In the genomic region with DNA sequence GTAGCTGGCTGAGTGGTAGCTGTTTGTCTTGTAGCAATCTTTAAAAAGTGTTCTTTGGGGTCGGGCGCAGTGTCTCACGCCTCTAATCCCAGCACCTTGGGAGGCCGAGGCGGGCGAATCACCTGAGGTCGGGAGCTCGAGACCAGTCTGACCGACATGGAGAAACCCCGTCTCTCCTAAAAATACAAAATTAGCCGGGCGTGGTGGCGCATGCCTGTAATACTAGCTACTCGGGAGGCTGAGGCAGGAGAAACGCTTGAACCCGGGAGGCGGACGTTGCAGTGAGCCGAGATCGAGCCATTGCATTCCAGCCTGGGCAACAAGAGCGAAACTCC, we compare ENCODE assay signal across 8 cellular contexts. TPM values are rescaled to one million over a fixed set of nuclear protein-coding genes. Genes with fewer than 3 reads are reported as not detected.
DNase-seq lines count a peak whose midpoint lies in the region; ATAC-seq and TF ChIP-seq lines count a peak whose summit lies in the region.
"Not testable (repeated sequence)": the region's sequence is repeated elsewhere in the genome, so short reads cannot be mapped to it uniquely, and the experiment has no call there.

No MANE protein-coding gene starts in this region.

- not testable (repeated sequence) for H3K36me3 ChIP-seq in OCI-LY3 (replicated peaks; ENCODE audit: low read depth, low read length); left lung; aorta (ENCODE audit: control insufficient read depth in 1 of 2, insufficient read depth in 2 of 2, low read length in 1 of 2)

- H3K27me3 Mint-ChIP-seq in activated naive CD4-positive, alpha-beta T cell treated with anti-CD3 and anti-CD28 coated beads, Interleukin-2, amount 10 ng/mL, durations not matched to agents 7 days and 5 days; endothelial cell (ENCODE audit: unreplicated experiment); progenitor cell of endocrine pancreas: not testable (repeated sequence)

- DNase-seq in activated naive CD4-positive, alpha-beta T cell treated with anti-CD3 and anti-CD28 coated beads, Interleukin-2, amount 10 ng/mL, durations not matched to agents 7 days and 5 days; endothelial cell (ENCODE audit: low spot score); progenitor cell of endocrine pancreas (ENCODE audit: low spot score, unreplicated experiment): not testable (repeated sequence)
- DNase-seq in left lung = peak; percentile 33 to 79
- DNase-seq in aorta = peak in 1 of 2 donors; percentile 78

- H3K79me2 ChIP-seq in OCI-LY3 (ENCODE audit: low read length) = peaks cover 52% of the 10 kb centered on the region

- TF ChIP-seq CTCF in OCI-LY3 (IDR thresholded peaks at IDR 0.05; ENCODE audit: low read depth, low read length); endothelial cell (IDR thresholded peaks at IDR 0.05; ENCODE audit: unreplicated experiment); left lung (IDR thresholded peaks at IDR 0.05); progenitor cell of endocrine pancreas (IDR thresholded peaks at IDR 0.05; ENCODE audit: unreplicated experiment): not testable (repeated sequence)

- H4K20me1 ChIP-seq in OCI-LY3 (ENCODE audit: insufficient read depth, low read length) = peaks cover 11% of the 10 kb centered on the region; the same call in 1 of the 2 replicates

- H3K9me3 Mint-ChIP-seq in activated naive CD4-positive, alpha-beta T cell treated with anti-CD3 and anti-CD28 coated beads, Interleukin-2, amount 10 ng/mL, durations not matched to agents 7 days and 5 days; endothelial cell (ENCODE audit: unreplicated experiment); progenitor cell of endocrine pancreas (ENCODE audit: low read depth): not testable (repeated sequence)

- 0 to 2% methylated on average over 21 of the region's 21 CpGs for WGBS in aorta, 2 donors

- peak overlapping the region; percentile 82 for H3K9ac ChIP-seq in OCI-LY3 (ENCODE audit: low read length)

- H3K4me1 Mint-ChIP-seq in activated naive CD4-positive, alpha-beta T cell treated with anti-CD3 and anti-CD28 coated beads, Interleukin-2, amount 10 ng/mL, durations not matched to agents 7 days and 5 days = peaks cover 65% of the 10 kb centered on the region
- H3K4me1 Mint-ChIP-seq in endothelial cell (ENCODE audit: unreplicated experiment) (peaks cover 57% of the 10 kb centered on the region), progenitor cell of endocrine pancreas (ENCODE audit: low read depth) (peaks cover 36% of the 10 kb centered on the region)

- H3K4me3 Mint-ChIP-seq in activated naive CD4-positive, alpha-beta T cell treated with anti-CD3 and anti-CD28 coated beads, Interleukin-2, amount 10 ng/mL, durations not matched to agents 7 days and 5 days = peak overlapping the region; percentile 91
- H3K4me3 Mint-ChIP-seq in endothelial cell (ENCODE audit: unreplicated experiment) (peak overlapping the region; percentile 98), progenitor cell of endocrine pancreas (ENCODE audit: low read depth) (peak overlapping the region; percentile 89)

- peak overlapping the region; percentile 66; the same call in 1 of the 2 replicates for H2AFZ ChIP-seq in OCI-LY3 (ENCODE audit: low read depth, low read length)

- H3K9me3 ChIP-seq in OCI-LY3 (ENCODE audit: insufficient read depth, low read length); left lung; aorta (ENCODE audit: control insufficient read depth, low read length): not testable (repeated sequence)

- not testable (repeated sequence) for H3K27me3 ChIP-seq in OCI-LY3 (ENCODE audit: low read depth, low read length); left lung; aorta (ENCODE audit: control insufficient read depth in 1 of 2, insufficient read depth in 2 of 2, low read length in 1 of 2)

- H3K4me1 ChIP-seq in OCI-LY3 (ENCODE audit: low read length) (peaks cover 43% of the 10 kb centered on the region), left lung (peaks cover 12 to 48% of the 10 kb centered on the region in 2 donors)
- not testable (repeated sequence) for H3K4me1 ChIP-seq in aorta (ENCODE audit: control insufficient read depth in 1 of 2, insufficient read depth in 2 of 2, low read length in 2 of 2)

- CTCF ChIA-PET in activated naive CD4-positive, alpha-beta T cell treated with anti-CD3 and anti-CD28 coated beads, Interleukin-2, amount 10 ng/mL, durations not matched to agents 7 days and 5 days (lab: Charles Lee) = interaction anchor here (0.8 to 3.3 kb wide), 10 partner anchors 15 to 269 kb away, joined by 3 to 28 read pairs (median 4); partner anchors contain the start of genes CASP10 and NIF3L1

- intact Hi-C loops in left lung (cut with DNase I) = not testable (repeated sequence)
- intact Hi-C loops in aorta (cut with DNase I) = loop anchor here in 1 of 2 donors (10.0 kb wide), 1 partner anchor 249 kb away; no protein-coding TSS in a partner anchor

- H3K36me3 Mint-ChIP-seq in activated naive CD4-positive, alpha-beta T cell treated with anti-CD3 and anti-CD28 coated beads, Interleukin-2, amount 10 ng/mL, durations not matched to agents 7 days and 5 days = peaks cover 26% of the 10 kb centered on the region
- H3K36me3 Mint-ChIP-seq in endothelial cell (ENCODE audit: low read depth, unreplicated experiment) = peaks cover 19% of the 10 kb centered on the region
- not testable (repeated sequence) for H3K36me3 Mint-ChIP-seq in progenitor cell of endocrine pancreas (ENCODE audit: insufficient read depth)

- peak overlapping the region; percentile 85 for H3K4me3 ChIP-seq in OCI-LY3 (ENCODE audit: low read length)
- H3K4me3 ChIP-seq in left lung = peak overlapping the region; percentile 76 to 99
- peak overlapping the region; percentile 40 to 66 for H3K4me3 ChIP-seq in aorta (ENCODE audit: low read length in 2 of 2)

- peak overlapping the region; percentile 92 for H3K27ac Mint-ChIP-seq in activated naive CD4-positive, alpha-beta T cell treated with anti-CD3 and anti-CD28 coated beads, Interleukin-2, amount 10 ng/mL, durations not matched to agents 7 days and 5 days
- H3K27ac Mint-ChIP-seq in endothelial cell (ENCODE audit: unreplicated experiment) (peak overlapping the region; percentile 93), progenitor cell of endocrine pancreas (peak overlapping the region; percentile 100)

- H3K4me2 ChIP-seq in OCI-LY3 (ENCODE audit: low read length) = peak overlapping the region; percentile 78

- H3K27ac ChIP-seq in OCI-LY3 (ENCODE audit: low read length) (peak overlapping the region; percentile 31; the same call in 1 of the 2 replicates), left lung (peak overlapping the region; percentile 85 to 88), aorta (ENCODE audit: low read depth in 1 of 2, low read length in 2 of 2) (peak overlapping the region in 1 of 2 donors; percentile 66)

- ATAC-seq in GM18517 (IDR thresholded peaks at IDR 0.05; ENCODE audit: unreplicated experiment) (peak; percentile 1), HG02642 (IDR thresholded peaks at IDR 0.05; ENCODE audit: poor library complexity, unreplicated experiment) (peak; percentile 10), left lung (peak; percentile 1)
- ATAC-seq in aorta (ENCODE audit: low FRiP score) = not testable (repeated sequence)

RNA-seq across cellular contexts. Expression of gene ORC2, which starts 0.4 kb away (rescaled TPM):
- total RNA-seq in endothelial cell (ENCODE audit: unreplicated experiment) = 57.6 TPM
- 10 to 100 TPM; 25.6 to 35.0 TPM for total RNA-seq in left lung
- total RNA-seq in progenitor cell of endocrine pancreas = 39.5 and 45.3 TPM in 2 replicates
- total RNA-seq in aorta = 10 to 100 TPM; 28.8 to 35.6 TPM
- polyA plus RNA-seq in aorta = 10 to 100 TPM in 1 of 2 donors, 1 to 10 TPM in 1; 5.6 to 11.9 TPM
